Comparison of ENCODE assay signal across 31 cellular contexts in genomic region chr18:55523001-55523400, GRCh38.
"Had no signal": no experiment of that assay in that cellular context is flagged by ENCODE, and none has a peak within 500 bp of the region (broad histone marks: within the 10 kb centered on the region; RNA-seq: fewer than 3 reads in every experiment).

No MANE protein-coding gene starts in this region.

- H3K27ac ChIP-seq: brain microvascular endothelial cell, left lung, neutrophil, right lobe of liver, skin epidermis, stomach, thyroid gland, upper lobe of left lung, VCaP had no signal

- H3K4me1 ChIP-seq: left lung, right lobe of liver, stomach, thyroid gland had no signal

- H3K36me3 ChIP-seq: brain microvascular endothelial cell, heart right ventricle, left lung, neutrophil, right lobe of liver, stomach, thyroid gland, upper lobe of left lung had no signal

- DNase-seq: activated CD4-positive, alpha-beta memory T cell treated with anti-CD3 and anti-CD28 coated beads for 36 hours; activated CD4-positive, alpha-beta T cell treated with anti-CD3 and anti-CD28 coated beads for 48 hours; activated CD8-positive, alpha-beta memory T cell treated with anti-CD3 and anti-CD28 coated beads, Interleukin-2, amount 50 U/mL, for 48 hours; activated gamma-delta T cell; activated naive CD4-positive, alpha-beta T cell treated with anti-CD3 and anti-CD28 coated beads, Interleukin-2, amount 10 ng/mL, durations not matched to agents 7 days and 5 days; activated naive CD8-positive, alpha-beta T cell treated with anti-CD3 and anti-CD28 coated beads, Interleukin-2, amount 10 ng/mL, durations not matched to agents 7 days and 5 days; activated T-cell treated with anti-CD3 and anti-CD28 coated beads, Interleukin-2, amount 50 U/mL, for 24 hours; amniotic stem cell; brain microvascular endothelial cell; caudate nucleus; endodermal cell; foreskin fibroblast; heart right ventricle; left lung; naive B cell; nephron progenitor cell; right lobe of liver; stimulated activated CD4-positive, alpha-beta T cell treated with anti-CD3 and anti-CD28 coated beads, Interleukin-1b, Interleukin-23, amount 100 ng/mL, for 48 hours; stimulated activated CD4-positive, alpha-beta T cell treated with anti-CD3 and anti-CD28 coated beads, Interleukin-4, amount 100 ng/mL, for 4 hours; stimulated activated CD8-positive, alpha-beta memory T cell treated with anti-CD3 and anti-CD28 coated beads, Interleukin-4, amount 100 ng/mL, for 48 hours; stomach; SW 1271; T-helper 9 cell; thyroid gland; upper lobe of left lung had no signal

- H3K27me3 ChIP-seq: brain microvascular endothelial cell, heart right ventricle, left lung, neutrophil, right lobe of liver, stomach, thyroid gland, upper lobe of left lung had no signal

- ATAC-seq: activated CD4-positive, CD25-positive, alpha-beta regulatory T cell treated with anti-CD3 and anti-CD28 coated beads, Interleukin-2, amount 50 U/mL, for 24 hours; heart right ventricle; left lung; right lobe of liver; stimulated activated memory B cell treated with anti-CD40 and anti-IgM and Interleukin-4, amounts not matched to agents 10 μg/mL and 1 μg/mL and 100 μg/mL, for 72 hours had no signal

- H3K9me3 ChIP-seq: heart right ventricle, left lung, neutrophil, right lobe of liver, stomach, thyroid gland, upper lobe of left lung had no signal

- H3K4me3 ChIP-seq: heart right ventricle, left lung, lung, right lobe of liver, skin epidermis, stomach, thyroid gland, upper lobe of left lung had no signal
